In genomic region chr19:31303262-31303815, GRCh38 we compare ENCODE assay signal across 21 cellular contexts.
"Had no signal": no experiment of that assay in that cellular context is flagged by ENCODE, and none has a peak within 500 bp of the region (broad histone marks: within the 10 kb centered on the region; RNA-seq: fewer than 3 reads in every experiment).

No MANE protein-coding gene starts in this region.

- H2AFZ ChIP-seq: parathyroid adenoma had no signal

- H3K27me3 Mint-ChIP-seq: dendritic cell treated with granulocyte-macrophage colony-stimulating factor and Interleukin-4, amounts not matched to agents 40 ng/mL and 50 ng/mL, for 4 days; progenitor cell of endocrine pancreas; stimulated activated naive CD8-positive, alpha-beta T cell treated with anti-CD3 and anti-CD28 coated beads, Interleukin-15, Interleukin-2, amounts not matched to agents 100 ng/mL and 50 ng/mL, for 24 hours had no signal

- DNase-seq: colonic mucosa; effector CD8-positive, alpha-beta T cell; endodermal cell; foreskin fibroblast; gastrocnemius medialis; kidney; mesenchymal stem cell; midbrain; naive thymus-derived CD4-positive, alpha-beta T cell; stimulated activated CD4-positive, alpha-beta T cell treated with anti-CD3 and anti-CD28 coated beads, Interleukin-15, amount 100 ng/mL, for 24 hours; stimulated activated CD4-positive, alpha-beta T cell treated with anti-CD3 and anti-CD28 coated beads, Interleukin-2, amount 100 ng/mL, for 48 hours; stimulated activated naive B cell treated with anti-CD40 and anti-IgM and Interleukin-4, amounts not matched to agents 10 μg/mL and 1 μg/mL and 100 μg/mL, for 72 hours; transverse colon had no signal

- FAIRE-seq: kidney had no signal

- H3K36me3 ChIP-seq: colonic mucosa, gastrocnemius medialis, neutrophil, thoracic aorta, transverse colon had no signal

- H3K4me3 ChIP-seq: colonic mucosa, gastrocnemius medialis, thoracic aorta, transverse colon had no signal

- H3K4me1 ChIP-seq: colonic mucosa, gastrocnemius medialis, parathyroid adenoma had no signal

- H3K9me3 ChIP-seq: colonic mucosa, gastrocnemius medialis, neutrophil, thoracic aorta, transverse colon had no signal

- H3K36me3 Mint-ChIP-seq: naive thymus-derived CD4-positive, alpha-beta T cell; stimulated activated naive B cell treated with anti-CD40 and anti-IgM and Interleukin-4, amounts not matched to agents 10 μg/mL and 1 μg/mL and 100 μg/mL, for 72 hours had no signal

- H3K27me3 ChIP-seq: colonic mucosa, gastrocnemius medialis, neutrophil, transverse colon had no signal

- H3K27ac ChIP-seq: colonic mucosa, epithelial cell of prostate, gastrocnemius medialis, neutrophil, parathyroid adenoma, thoracic aorta, transverse colon had no signal

- H3K4me1 Mint-ChIP-seq: central memory CD8-positive, alpha-beta T cell; endodermal cell; stimulated activated naive B cell treated with anti-CD40 and anti-IgM and Interleukin-4, amounts not matched to agents 10 μg/mL and 1 μg/mL and 100 μg/mL, for 72 hours had no signal

- H3K9me3 Mint-ChIP-seq: central memory CD8-positive, alpha-beta T cell; dendritic cell treated with granulocyte-macrophage colony-stimulating factor and Interleukin-4, amounts not matched to agents 40 ng/mL and 50 ng/mL, for 4 days; endodermal cell; naive thymus-derived CD4-positive, alpha-beta T cell; stimulated activated naive B cell treated with anti-CD40 and anti-IgM and Interleukin-4, amounts not matched to agents 10 μg/mL and 1 μg/mL and 100 μg/mL, for 72 hours; stimulated activated naive CD8-positive, alpha-beta T cell treated with anti-CD3 and anti-CD28 coated beads, Interleukin-15, Interleukin-2, amounts not matched to agents 100 ng/mL and 50 ng/mL, for 24 hours had no signal

- H3K4me3 Mint-ChIP-seq: central memory CD8-positive, alpha-beta T cell; dendritic cell treated with granulocyte-macrophage colony-stimulating factor and Interleukin-4, amounts not matched to agents 40 ng/mL and 50 ng/mL, for 4 days; endodermal cell; naive thymus-derived CD4-positive, alpha-beta T cell; stimulated activated naive B cell treated with anti-CD40 and anti-IgM and Interleukin-4, amounts not matched to agents 10 μg/mL and 1 μg/mL and 100 μg/mL, for 72 hours; stimulated activated naive CD8-positive, alpha-beta T cell treated with anti-CD3 and anti-CD28 coated beads, Interleukin-15, Interleukin-2, amounts not matched to agents 100 ng/mL and 50 ng/mL, for 24 hours had no signal

- H3K9ac ChIP-seq: parathyroid adenoma had no signal

- H3K27ac Mint-ChIP-seq: endodermal cell; naive thymus-derived CD4-positive, alpha-beta T cell; progenitor cell of endocrine pancreas; stimulated activated naive B cell treated with anti-CD40 and anti-IgM and Interleukin-4, amounts not matched to agents 10 μg/mL and 1 μg/mL and 100 μg/mL, for 72 hours; stimulated activated naive CD8-positive, alpha-beta T cell treated with anti-CD3 and anti-CD28 coated beads, Interleukin-15, Interleukin-2, amounts not matched to agents 100 ng/mL and 50 ng/mL, for 24 hours had no signal
